14 cellular contexts compared by ENCODE assay signal in the genomic region with DNA sequence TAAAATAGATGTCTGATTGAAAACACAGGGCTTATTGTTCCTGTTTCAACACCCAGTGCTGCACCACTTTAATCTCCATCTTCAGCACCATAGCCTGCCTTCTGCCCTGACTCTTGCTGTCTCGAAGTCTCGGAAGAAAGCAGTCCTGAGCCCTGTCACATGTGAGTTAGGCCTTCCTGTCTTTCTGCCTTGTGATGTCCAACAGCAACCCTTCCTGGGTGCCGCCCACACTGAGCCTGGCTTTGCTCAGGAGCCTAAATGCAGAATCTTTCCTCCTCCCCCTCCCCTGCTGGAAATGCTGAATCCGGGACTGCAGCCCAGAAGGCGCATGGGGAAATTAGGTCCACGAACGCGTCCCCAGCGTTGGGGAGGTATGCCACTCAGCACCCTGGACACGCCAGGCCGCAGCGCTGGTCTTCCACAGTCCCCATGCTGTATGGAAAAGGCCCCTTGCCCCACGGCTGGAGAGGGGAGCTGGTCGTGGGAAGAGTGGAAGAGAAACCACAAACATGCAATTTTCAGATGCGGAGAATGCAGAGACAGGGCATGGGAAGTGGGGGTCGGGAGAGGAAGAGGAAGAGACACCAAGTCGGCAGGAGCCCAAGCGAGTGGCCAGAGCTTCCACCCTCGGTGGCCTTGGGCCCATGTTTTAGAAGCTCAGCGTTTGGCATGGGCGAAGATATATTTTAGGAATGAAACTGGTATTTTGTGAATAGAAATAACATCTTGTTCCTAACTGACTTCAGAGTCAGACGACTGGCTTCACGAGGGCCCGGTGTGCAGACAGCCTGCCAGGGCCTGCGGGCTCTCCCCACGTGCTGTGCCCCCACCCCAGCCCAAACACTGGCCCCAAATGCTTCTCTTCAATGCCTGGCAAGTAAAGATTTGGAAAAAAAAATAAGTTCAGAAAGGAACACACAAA.
"Had no signal": no experiment of that assay in that cellular context is flagged by ENCODE, and none has a peak within 500 bp of the region (broad histone marks: within the 10 kb centered on the region; RNA-seq: fewer than 3 reads in every experiment).

No MANE protein-coding gene starts in this region.

- H3K36me3 Mint-ChIP-seq: stimulated activated effector memory CD8-positive, alpha-beta T cell treated with anti-CD3 and anti-CD28 coated beads, Interleukin-12 subunit alpha, Interleukin-12 subunit beta, amount 100 ng/mL, for 72 hours had no signal

- H3K27me3 Mint-ChIP-seq: type B pancreatic cell had no signal

- H3K4me3 Mint-ChIP-seq: activated T-helper 1 cell treated with anti-CD3 and anti-CD28 coated beads, Interleukin-12 subunit alpha, Interleukin-12 subunit beta, Interleukin-2, Interleukin-4 antibody, amounts not matched to agents 30 ng/mL and 10 ng/mL and 1 ng/mL, durations not matched to agents 14 hours and 24 hours and 36 hours; nephron; stimulated activated effector memory CD8-positive, alpha-beta T cell treated with anti-CD3 and anti-CD28 coated beads, Interleukin-12 subunit alpha, Interleukin-12 subunit beta, amount 100 ng/mL, for 72 hours; T-helper 2 cell treated with Interferon-gamma antibody and Interleukin-4, amounts not matched to agents 5 μg/mL and 100 μg/mL, for 36 hours; type B pancreatic cell had no signal

- H3K36me3 ChIP-seq: gastroesophageal sphincter, left lung, SJSA1 had no signal

- ATAC-seq: gastroesophageal sphincter; left lung; psoas muscle; stimulated activated effector memory CD8-positive, alpha-beta T cell treated with anti-CD3 and anti-CD28 coated beads, Interleukin-12 subunit alpha, Interleukin-12 subunit beta, amount 100 ng/mL, for 72 hours had no signal

- H3K9me3 ChIP-seq: left lung, psoas muscle, SJSA1 had no signal

- DNase-seq: activated CD4-positive, alpha-beta T cell treated with anti-CD3 and anti-CD28 coated beads, Interleukin-2, amount 50 U/mL, for 1 hour; activated CD8-positive, alpha-beta memory T cell treated with anti-CD3 and anti-CD28 coated beads for 24 hours; activated naive CD4-positive, alpha-beta T cell; left lung; psoas muscle; stimulated activated CD4-positive, alpha-beta T cell treated with anti-CD3 and anti-CD28 coated beads, Interleukin-12 subunit alpha, Interleukin-12 subunit beta, amount 100 ng/mL, for 4 hours; stimulated activated CD4-positive, alpha-beta T cell treated with anti-CD3 and anti-CD28 coated beads, Interleukin-2, amount 100 ng/mL, for 24 hours had no signal

- H3K27ac ChIP-seq: gastroesophageal sphincter, left lung, psoas muscle, SJSA1 had no signal

- H3K4me1 Mint-ChIP-seq: stimulated activated effector memory CD8-positive, alpha-beta T cell treated with anti-CD3 and anti-CD28 coated beads, Interleukin-12 subunit alpha, Interleukin-12 subunit beta, amount 100 ng/mL, for 72 hours had no signal

- H3K4me3 ChIP-seq: gastroesophageal sphincter, left lung, psoas muscle, SJSA1 had no signal

- H3K9me3 Mint-ChIP-seq: activated T-helper 1 cell treated with anti-CD3 and anti-CD28 coated beads, Interleukin-12 subunit alpha, Interleukin-12 subunit beta, Interleukin-2, Interleukin-4 antibody, amounts not matched to agents 30 ng/mL and 10 ng/mL and 1 ng/mL, durations not matched to agents 14 hours and 24 hours and 36 hours; T-helper 2 cell treated with Interferon-gamma antibody and Interleukin-4, amounts not matched to agents 5 μg/mL and 100 μg/mL, for 36 hours; type B pancreatic cell had no signal

- H3K27me3 ChIP-seq: gastroesophageal sphincter, left lung, SJSA1 had no signal

- H3K4me1 ChIP-seq: gastroesophageal sphincter, left lung, psoas muscle, SJSA1 had no signal

- H3K27ac Mint-ChIP-seq: activated T-helper 1 cell treated with anti-CD3 and anti-CD28 coated beads, Interleukin-12 subunit alpha, Interleukin-12 subunit beta, Interleukin-2, Interleukin-4 antibody, amounts not matched to agents 30 ng/mL and 10 ng/mL and 1 ng/mL, durations not matched to agents 14 hours and 24 hours and 36 hours; nephron; stimulated activated effector memory CD8-positive, alpha-beta T cell treated with anti-CD3 and anti-CD28 coated beads, Interleukin-12 subunit alpha, Interleukin-12 subunit beta, amount 100 ng/mL, for 72 hours; T-helper 2 cell treated with Interferon-gamma antibody and Interleukin-4, amounts not matched to agents 5 μg/mL and 100 μg/mL, for 36 hours; type B pancreatic cell had no signal
